ENCODE assay signal across 8 cellular contexts in the genomic region with DNA sequence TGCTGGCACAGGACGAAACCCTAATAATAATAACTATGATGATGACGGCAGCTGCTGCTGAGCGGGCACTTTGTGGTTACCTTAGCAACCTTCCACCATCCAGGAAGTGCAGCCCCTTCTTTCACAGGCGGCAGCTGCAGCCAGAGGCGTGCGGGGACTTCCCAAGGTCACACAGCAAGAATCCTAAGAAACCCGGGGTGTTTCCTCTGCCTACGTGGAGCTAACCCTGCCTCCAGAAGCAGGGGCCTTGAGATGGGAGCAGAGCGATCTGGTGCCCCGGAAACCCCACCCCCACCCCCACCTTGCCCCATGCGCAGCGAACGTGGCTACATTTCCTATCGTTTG. TPM values are rescaled to one million over a fixed set of nuclear protein-coding genes. Genes with fewer than 3 reads are reported as not detected.
A peak's percentile ranks its signal among the peaks of the same experiment; 100 is the strongest.
DNase-seq lines count a peak whose midpoint lies in the region; ATAC-seq and TF ChIP-seq lines count a peak whose summit lies in the region.

No MANE protein-coding gene starts in this region.

- H3K27me3 Mint-ChIP-seq in T-helper 17 cell, result no peaks in the 10 kb centered on the region

- DNase-seq in DMS153 treated with DMSO at 0.1 percent for 48 hours (lab: John Stamatoyannopoulos, UW; ENCODE audit: unreplicated experiment) (peak; percentile 59), M059J (ENCODE audit: low read depth) (peak; percentile 76), T-helper 17 cell (peak; percentile 59 to 80 (median 70)), brain microvascular endothelial cell (peak; percentile 53), DMS114 treated with DMSO at 0.1 percent for 48 hours (lab: John Stamatoyannopoulos, UW; ENCODE audit: unreplicated experiment) (no peak)
- DNase-seq in stimulated activated CD4-positive, alpha-beta T cell treated with anti-CD3 and anti-CD28 coated beads, Interleukin-4, amount 100 ng/mL, for 4 hours, result peak; percentile 54 to 74

- H3K27ac Mint-ChIP-seq in T-helper 17 cell, result peak overlapping the region; percentile 99

- peaks cover 25% of the 10 kb centered on the region for H3K4me1 Mint-ChIP-seq in T-helper 17 cell

- peak overlapping the region; percentile 55 for H3K4me3 ChIP-seq in brain microvascular endothelial cell (ENCODE audit: low read depth, low read length)

- no peaks in the 10 kb centered on the region for H3K9me3 ChIP-seq in T-helper 17 cell (ENCODE audit: control insufficient read depth, low read length, poor library complexity, severe bottlenecking)

- peak; percentile 39 for ATAC-seq in GM21825 (IDR thresholded peaks at IDR 0.05; ENCODE audit: unreplicated experiment)
- ATAC-seq in T-helper 17 cell, result peak; percentile 79

- H3K36me3 ChIP-seq in brain microvascular endothelial cell (replicated peaks), result no peaks in the 10 kb centered on the region

- H3K27ac ChIP-seq in brain microvascular endothelial cell (peak overlapping the region; percentile 61), layer of hippocampus (ENCODE audit: low read depth, low read length) (peak overlapping the region; percentile 71)

- no peaks in the 10 kb centered on the region for H3K36me3 Mint-ChIP-seq in T-helper 17 cell (ENCODE audit: low read depth)

- H3K27me3 ChIP-seq in brain microvascular endothelial cell (replicated peaks) (no peaks in the 10 kb centered on the region), layer of hippocampus (ENCODE audit: control insufficient read depth, insufficient read depth, low read length) (no peaks in the 10 kb centered on the region)

- in situ Hi-C loops in brain microvascular endothelial cell (cut with HindIII; ENCODE audit: low pct_ligation_motif_present, low sequenced_read_pairs), result no loop called here

- H3K4me3 Mint-ChIP-seq in T-helper 17 cell, result peak overlapping the region; percentile 95

- no peak for TF ChIP-seq CTCF in brain microvascular endothelial cell (IDR thresholded peaks at IDR 0.05; ENCODE audit: low read depth, low read length, missing control alignments)

RNA-seq across cellular contexts. Expression of a gene that starts 22.4 kb away (rescaled TPM):
- 54.4 and 64.1 TPM in 2 replicates for total RNA-seq in M059J (2014; rRNA removed; shearing (Covaris generic))
- total RNA-seq in T-helper 17 cell, result 1,000 to 10,000 TPM; 2,426 to 2,697 TPM

RNA-seq across cellular contexts. Expression of a gene that starts 41.9 kb away (rescaled TPM):
- total RNA-seq in M059J (2014; rRNA removed; shearing (Covaris generic)), result 6.7 and 8.5 TPM in 2 replicates
- total RNA-seq in T-helper 17 cell, result not detected

RNA-seq across cellular contexts. Expression of a gene that starts 45.8 kb away (rescaled TPM):
- not detected in 2 replicates for total RNA-seq in M059J (2014; rRNA removed; shearing (Covaris generic))
- not detected for total RNA-seq in T-helper 17 cell

RNA-seq across cellular contexts. Expression of a gene that starts 53.7 kb away (rescaled TPM):
- total RNA-seq in M059J (2014; rRNA removed; shearing (Covaris generic)), result 0.15 and 0.34 TPM in 2 replicates
- total RNA-seq in T-helper 17 cell, result not detected

Comparison
In these comparisons a context has a peak if more than half of its experiments do, and no peak if none do; other contexts are left out.
1. RNA of a gene that starts 22.4 kb away (total RNA-seq): 2,426 to 2,697 TPM in T-helper 17 cell; 54.4 to 64.1 TPM in M059J; every median in the first group is over 10 times any median in the second.